18 cellular contexts compared by ENCODE assay signal in genomic region chr13:59861676-59862075, GRCh38.
"Had no signal": no experiment of that assay in that cellular context is flagged by ENCODE, and none has a peak within 500 bp of the region (broad histone marks: within the 10 kb centered on the region; RNA-seq: fewer than 3 reads in every experiment).

No MANE protein-coding gene starts in this region.

- H3K36me3 ChIP-seq: adrenal gland, ascending aorta, brain microvascular endothelial cell, left ventricle myocardium inferior, right atrium auricular region, thyroid gland had no signal

- H3K4me1 ChIP-seq: adrenal gland, ascending aorta, left ventricle myocardium inferior, right atrium auricular region, thyroid gland had no signal

- FAIRE-seq: colon had no signal

- H3K4me3 ChIP-seq: adrenal gland, ascending aorta, hepatocyte, left ventricle myocardium inferior, right atrium auricular region, thyroid gland had no signal

- H3K9me3 ChIP-seq: adrenal gland, ascending aorta, left ventricle myocardium inferior, right atrium auricular region, thyroid gland had no signal

- DNase-seq: activated T-cell treated with anti-CD3 and anti-CD28 coated beads, Interleukin-2, amount 50 U/mL, for 1 hour; adrenal gland; brain microvascular endothelial cell; central memory CD4-positive, alpha-beta T cell; endodermal cell; foreskin fibroblast; glutamatergic neuron; left ventricle myocardium inferior; mammary epithelial cell; stimulated activated CD4-positive, alpha-beta T cell treated with anti-CD3 and anti-CD28 coated beads, Interleukin-12 subunit alpha, Interleukin-12 subunit beta, amount 100 ng/mL, for 4 hours; stimulated activated CD4-positive, alpha-beta T cell treated with anti-CD3 and anti-CD28 coated beads, Interleukin-4, amount 100 ng/mL, for 4 hours; substantia nigra; T-helper 9 cell; thyroid gland had no signal

- H3K27ac ChIP-seq: adrenal gland, ascending aorta, brain microvascular endothelial cell, hepatocyte, left ventricle myocardium inferior, right atrium auricular region, thyroid gland had no signal
